In genomic region chr11:46422588-46422987, GRCh38 we compare ENCODE assay signal across 23 cellular contexts. TPM values are rescaled to one million over a fixed set of nuclear protein-coding genes. Genes with fewer than 3 reads are reported as not detected.
A peak's percentile ranks its signal among the peaks of the same experiment; 100 is the strongest.
DNase-seq lines count a peak whose midpoint lies in the region; TF ChIP-seq lines count a peak whose summit lies in the region.
"Had no signal": no experiment of that assay in that cellular context is flagged by ENCODE, and none has a peak within 500 bp of the region (broad histone marks: within the 10 kb centered on the region; RNA-seq: fewer than 3 reads in every experiment).

No MANE protein-coding gene starts in this region.

- H3K4me1 ChIP-seq in HEK293 (ENCODE audit: control insufficient read depth, insufficient read depth, low read length) = 0 out of 2 replicates have a peak, but pooled peaks cover 5% of the 10 kb centered on the region
- no peaks in the 10 kb centered on the region for H3K4me1 ChIP-seq in CD4-positive, alpha-beta memory T cell (ENCODE audit: insufficient read depth, low read length)
- H3K4me1 ChIP-seq: A549 had no signal

- no peak overlapping the region for H3K27ac Mint-ChIP-seq in osteocyte (ENCODE audit: unreplicated experiment)
- no peak overlapping the region for H3K27ac Mint-ChIP-seq in CD4-positive, alpha-beta memory T cell
- H3K27ac Mint-ChIP-seq: B cell had no signal

- no peaks in the 10 kb centered on the region for H3K9me3 Mint-ChIP-seq in osteocyte (ENCODE audit: unreplicated experiment)
- H3K9me3 Mint-ChIP-seq in CD4-positive, alpha-beta memory T cell = no peaks in the 10 kb centered on the region

- DNase-seq in WERI-Rb-1 (no peak), iris pigment epithelial cell (ENCODE audit: low read depth) (peak; percentile 35), osteocyte (ENCODE audit: extremely low spot score, unreplicated experiment) (peak; percentile 10), posterior cingulate gyrus (no peak), NCI-H128 (lab: John Stamatoyannopoulos, UW; ENCODE audit: unreplicated experiment) (no peak), AG20443 (ENCODE audit: low spot score) (no peak)
- no peak for DNase-seq in CD4-positive, alpha-beta memory T cell
- DNase-seq: Calu3, DMS79 treated with DMSO at 0.1 percent for 48 hours, KBM-7, MM.1S, NCI-H1417, NCI-H1694, NCI-H2029 treated with DMSO at 0.1 percent for 48 hours, NCI-H2227 treated with DMSO at 0.1 percent for 48 hours, NCI-H510A, NCI-H69, SHP77 treated with DMSO at 0.1 percent for 48 hours had no signal

- H3K9me3 ChIP-seq in HEK293 (ENCODE audit: control insufficient read depth, insufficient read depth, low read depth, low read length) = no peaks in the 10 kb centered on the region
- H3K9me3 ChIP-seq in WERI-Rb-1 (ENCODE audit: severe bottlenecking) = no peaks in the 10 kb centered on the region
- H3K9me3 ChIP-seq in CD4-positive, alpha-beta memory T cell (ENCODE audit: control insufficient read depth in 1 of 2, low read length in 2 of 2) = no peaks in the 10 kb centered on the region
- H3K9me3 ChIP-seq: A549 had no signal

- CTCF ChIA-PET in HEK293 (lab: Yijun Ruan, JAX) = interaction anchor here (0.7 kb wide), 1 partner anchor 232 kb away, joined by 3 read pairs; no protein-coding TSS in a partner anchor
- CTCF ChIA-PET in CD4-positive, alpha-beta memory T cell (lab: Charles Lee; ENCODE audit: partially characterized antibody) = no interaction called here

- H3K4me3 Mint-ChIP-seq in osteocyte (ENCODE audit: unreplicated experiment) = no peak overlapping the region
- H3K4me3 Mint-ChIP-seq in CD4-positive, alpha-beta memory T cell = no peak overlapping the region
- H3K4me3 Mint-ChIP-seq: B cell had no signal

- no peaks in the 10 kb centered on the region for H3K27me3 ChIP-seq in WERI-Rb-1 (ENCODE audit: insufficient read depth, low read depth, severe bottlenecking)
- no peaks in the 10 kb centered on the region for H3K27me3 ChIP-seq in CD4-positive, alpha-beta memory T cell (ENCODE audit: insufficient read depth, low read length)

- H3K4me1 Mint-ChIP-seq in osteocyte (ENCODE audit: unreplicated experiment) = no peaks in the 10 kb centered on the region
- peaks cover 0 to 2% (median 0%) of the 10 kb centered on the region in 4 donors for H3K4me1 Mint-ChIP-seq in CD4-positive, alpha-beta memory T cell
- H3K4me1 Mint-ChIP-seq: B cell had no signal

- H3K27ac ChIP-seq in HEK293 (ENCODE audit: extremely low read depth, low read depth, low read length) (no peak overlapping the region), WERI-Rb-1 (peak overlapping the region; percentile 64)
- no peak overlapping the region for H3K27ac ChIP-seq in CD4-positive, alpha-beta memory T cell (ENCODE audit: low read depth, low read length)
- H3K27ac ChIP-seq: A549, C4-2B, RWPE1 had no signal

- H3K36me3 ChIP-seq in HEK293 (ENCODE audit: control insufficient read depth in 2 of 2, insufficient read depth in 1 of 2, low read length in 2 of 2) (peaks cover 0 to 22% of the 10 kb centered on the region in 2 experiments; a peak in 1 of 3 replicates), WERI-Rb-1 (peaks cover 13% of the 10 kb centered on the region)
- peaks cover 30% of the 10 kb centered on the region for H3K36me3 ChIP-seq in CD4-positive, alpha-beta memory T cell (ENCODE audit: insufficient read depth, low read length)

- POLR2A ChIA-PET in HEK293 (lab: Yijun Ruan, JAX) = no interaction called here
- POLR2A ChIA-PET in CD4-positive, alpha-beta memory T cell (lab: Charles Lee; ENCODE audit: partially characterized antibody) = no interaction called here

- no peaks in the 10 kb centered on the region for H3K27me3 Mint-ChIP-seq in osteocyte (ENCODE audit: unreplicated experiment)
- H3K27me3 Mint-ChIP-seq in CD4-positive, alpha-beta memory T cell = no peaks in the 10 kb centered on the region
- H3K27me3 Mint-ChIP-seq: B cell had no signal

- H3K36me3 Mint-ChIP-seq in osteocyte (ENCODE audit: unreplicated experiment) = peaks cover 19% of the 10 kb centered on the region
- H3K36me3 Mint-ChIP-seq in CD4-positive, alpha-beta memory T cell = peaks cover 50 to 54% of the 10 kb centered on the region in 2 donors

- TF ChIP-seq CTCF in HEK293 (tag by site-specific recombination; IDR thresholded peaks at IDR 0.05) (no peak), WERI-Rb-1 (IDR thresholded peaks at IDR 0.05; ENCODE audit: low read depth, low read length) (no peak), osteocyte (IDR thresholded peaks at IDR 0.05) (no peak)

- H3K4me3 ChIP-seq in HEK293 (ENCODE audit: low read depth, low read length) (no peak overlapping the region), WERI-Rb-1 (ENCODE audit: low read depth, low read length) (no peak overlapping the region)
- no peak overlapping the region for H3K4me3 ChIP-seq in CD4-positive, alpha-beta memory T cell (ENCODE audit: low read length in 2 of 2)
- H3K4me3 ChIP-seq: A549 had no signal

- intact Hi-C loops in posterior cingulate gyrus (cut with DNase I) = no loop called here
- intact Hi-C loops in CD4-positive, alpha-beta memory T cell (cut with micrococcal nuclease) = no loop called here

TF ChIP-seq in HEK293, 187 proteins besides CTCF, POLR2A, EP300 and RAD21:
- TF ChIP-seq ZBTB21 (tag by site-specific recombination; IDR thresholded peaks at IDR 0.05) = no peak
- 0 out of 2 replicates have a peak, but pooled peaks have one; percentile 8 for TF ChIP-seq FEZF1 (tag by site-specific recombination; IDR thresholded peaks at IDR 0.05)
- no peak for TF ChIP-seq EGR2 (tag by site-specific recombination; IDR thresholded peaks at IDR 0.05; ENCODE audit: low read depth)

RNA-seq across cellular contexts. Expression of gene CHRM4, which starts 31.0 kb away (rescaled TPM):
- total RNA-seq in osteocyte = 0.21 TPM in 1 of 2 replicates, not detected in the other
- total RNA-seq in CD4-positive, alpha-beta memory T cell = not detected
- polyA plus RNA-seq in CD4-positive, alpha-beta memory T cell = under 1 TPM; 0.12 to 0.16 TPM
- total RNA-seq: Calu3 had no signal

RNA-seq across cellular contexts. Expression of gene MDK, which starts 41.1 kb away (rescaled TPM):
- total RNA-seq in osteocyte = 163 and 171 TPM in 2 replicates
- 1 to 10 TPM; 4.7 to 5.6 TPM for total RNA-seq in CD4-positive, alpha-beta memory T cell
- polyA plus RNA-seq in CD4-positive, alpha-beta memory T cell = not detected

Comparison
In these comparisons a context has a peak if more than half of its experiments do, and no peak if none do; other contexts are left out.
1. DNase-seq: peak in iris pigment epithelial cell (single experiment) and osteocyte (single experiment); none in WERI-Rb-1 (single experiment), posterior cingulate gyrus (0 of 10), NCI-H128 (single experiment), AG20443 (single experiment) and CD4-positive, alpha-beta memory T cell (0 of 5).
2. RNA of gene MDK, which starts 41.1 kb away (total RNA-seq): 163 to 171 TPM in osteocyte; 4.7 to 5.6 TPM in CD4-positive, alpha-beta memory T cell; every median in the first group is over 10 times any median in the second.